8 cellular contexts compared by ENCODE assay signal in the genomic region with DNA sequence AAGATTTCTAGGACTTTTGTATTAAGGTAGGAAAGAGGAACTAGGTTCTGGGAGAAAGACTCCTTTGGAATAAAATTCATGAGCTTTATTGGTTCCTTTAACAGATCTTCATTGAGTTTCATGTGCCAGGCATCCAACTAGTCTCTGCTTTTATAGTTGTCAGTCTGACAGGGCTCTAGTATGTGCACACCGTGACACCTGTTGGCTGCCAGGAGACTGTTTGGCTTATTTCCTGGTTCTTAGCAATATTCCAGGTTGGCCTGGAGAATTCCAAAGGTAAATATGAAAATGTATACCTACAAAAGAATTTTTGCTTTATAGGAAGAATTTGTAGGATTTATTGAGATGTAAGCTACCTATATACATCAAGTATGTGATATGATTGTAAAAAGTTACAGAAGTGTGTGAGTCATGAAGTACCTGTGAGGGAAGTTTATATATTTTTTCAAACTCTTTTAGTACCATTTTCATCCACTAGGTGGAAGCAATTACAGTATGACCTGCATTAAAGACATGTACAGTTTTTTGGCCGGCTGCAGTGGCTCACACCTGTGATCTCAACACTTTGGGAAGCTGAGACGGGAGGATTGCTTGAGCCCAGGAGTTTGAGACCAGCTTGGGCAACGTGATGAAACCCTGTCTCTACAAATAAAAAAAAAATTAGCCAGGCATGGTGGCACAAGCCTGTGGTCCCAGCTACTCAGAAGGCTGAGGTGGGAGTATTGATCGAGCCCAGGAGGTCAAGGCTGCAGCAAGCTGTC. TPM values are rescaled to one million over a fixed set of nuclear protein-coding genes. Genes with fewer than 3 reads are reported as not detected.
DNase-seq lines count a peak whose midpoint lies in the region; ATAC-seq and TF ChIP-seq lines count a peak whose summit lies in the region.

No MANE protein-coding gene starts in this region.

- no peak overlapping the region for H3K4me2 ChIP-seq in hepatocyte

- no peaks in the 10 kb centered on the region for H4K20me1 ChIP-seq in hepatocyte (ENCODE audit: insufficient read depth, poor library complexity, severe bottlenecking)

- H3K27me3 Mint-ChIP-seq in stimulated activated naive B cell treated with anti-CD40 and anti-IgM and Interleukin-4, amounts not matched to agents 10 μg/mL and 1 μg/mL and 100 μg/mL, for 72 hours: no peaks in the 10 kb centered on the region

- H3K27me3 ChIP-seq in HL-60 (ENCODE audit: insufficient read depth, poor library complexity, severe bottlenecking): no peaks in the 10 kb centered on the region
- H3K27me3 ChIP-seq in hepatocyte: no peaks in the 10 kb centered on the region

- TF ChIP-seq CTCF in HL-60 (IDR thresholded peaks at IDR 0.05; ENCODE audit: insufficient read depth, low read length) (peak; percentile 8), hepatocyte (IDR thresholded peaks at IDR 0.05; ENCODE audit: poor library complexity) (peak; percentile 68)

- H3K4me1 ChIP-seq in hepatocyte (ENCODE audit: insufficient read depth): no peaks in the 10 kb centered on the region

- H3K4me3 Mint-ChIP-seq in stimulated activated naive B cell treated with anti-CD40 and anti-IgM and Interleukin-4, amounts not matched to agents 10 μg/mL and 1 μg/mL and 100 μg/mL, for 72 hours: no peak overlapping the region

- H3K27ac Mint-ChIP-seq in stimulated activated naive B cell treated with anti-CD40 and anti-IgM and Interleukin-4, amounts not matched to agents 10 μg/mL and 1 μg/mL and 100 μg/mL, for 72 hours: no peak overlapping the region

- no peaks in the 10 kb centered on the region for H3K9me3 Mint-ChIP-seq in stimulated activated naive B cell treated with anti-CD40 and anti-IgM and Interleukin-4, amounts not matched to agents 10 μg/mL and 1 μg/mL and 100 μg/mL, for 72 hours

- H3K36me3 Mint-ChIP-seq in stimulated activated naive B cell treated with anti-CD40 and anti-IgM and Interleukin-4, amounts not matched to agents 10 μg/mL and 1 μg/mL and 100 μg/mL, for 72 hours: peaks cover 7 to 11% of the 10 kb centered on the region in 2 donors

- H3K4me3 ChIP-seq in HL-60 (replicated peaks; ENCODE audit: insufficient read depth, low read length): no peak overlapping the region
- H3K4me3 ChIP-seq in hepatocyte: no peak overlapping the region

- no peaks in the 10 kb centered on the region for H3K36me3 ChIP-seq in hepatocyte (replicated peaks; ENCODE audit: insufficient read depth, low read depth)

- no peaks in the 10 kb centered on the region for H3K9me2 ChIP-seq in hepatocyte (replicated peaks; ENCODE audit: insufficient read depth)

- H3K27ac ChIP-seq in HL-60 (replicated peaks) (no peak overlapping the region), hepatocyte (no peak overlapping the region)

- no peaks in the 10 kb centered on the region for H3K9me3 ChIP-seq in hepatocyte (ENCODE audit: low read depth)

- peaks cover 7 to 11% of the 10 kb centered on the region in 2 donors for H3K4me1 Mint-ChIP-seq in stimulated activated naive B cell treated with anti-CD40 and anti-IgM and Interleukin-4, amounts not matched to agents 10 μg/mL and 1 μg/mL and 100 μg/mL, for 72 hours

- H2AFZ ChIP-seq in hepatocyte: no peak overlapping the region

- no peaks in the 10 kb centered on the region for H3K79me2 ChIP-seq in hepatocyte

- ATAC-seq in GM21515 (IDR thresholded peaks at IDR 0.05; ENCODE audit: unreplicated experiment): peak; percentile 86
- peak; percentile 81 to 83 for ATAC-seq in stimulated activated naive B cell treated with anti-CD40 and anti-IgM and Interleukin-4, amounts not matched to agents 10 μg/mL and 1 μg/mL and 100 μg/mL, for 72 hours (replicated peaks)

- WGBS in hepatocyte (ENCODE audit: low lambda C conversion rate, missing lambda C conversion rate): 44% methylated on average over 5 of the region's 5 CpGs

- DNase-seq in NOMO-1 (lab: John Stamatoyannopoulos, UW; ENCODE audit: unreplicated experiment in 2 of 2): peak; percentile 12 to 63
- DNase-seq in NOMO-1 treated with dmso at 0.1 percent for 144 hours (lab: John Stamatoyannopoulos, UW; ENCODE audit: unreplicated experiment): no peak
- peak; percentile 35 for DNase-seq in HL-60 (ENCODE audit: low read depth in 1 of 2, low spot score in 1 of 2)
- peak; percentile 77 for DNase-seq in NCI-H748 treated with DMSO at 0.1 percent for 48 hours (lab: John Stamatoyannopoulos, UW)
- peak; percentile 22 for DNase-seq in amniotic stem cell (lab: John Stamatoyannopoulos, UW)
- peak; percentile 79 for DNase-seq in hepatocyte (ENCODE audit: low spot score)
- no peak for DNase-seq in stimulated activated naive B cell treated with anti-CD40 and anti-IgM and Interleukin-4, amounts not matched to agents 10 μg/mL and 1 μg/mL and 100 μg/mL, for 72 hours

RNA-seq across cellular contexts. Expression of a gene that starts 35.2 kb away (rescaled TPM):
- total RNA-seq in hepatocyte: 16.6 and 19.9 TPM in 2 replicates
- polyA plus RNA-seq in hepatocyte: 21.3 and 21.7 TPM in 2 replicates

RNA-seq across cellular contexts. Expression of a gene that starts 35.3 kb away (rescaled TPM):
- 9.3 and 11.8 TPM in 2 replicates for total RNA-seq in hepatocyte
- 6.8 and 8.7 TPM in 2 replicates for polyA plus RNA-seq in hepatocyte

Comparison
In these comparisons a context has a peak if more than half of its experiments do, and no peak if none do; other contexts are left out.
1. DNase-seq: peak in NOMO-1 (2 of 2), HL-60 (2 of 2), NCI-H748 treated with DMSO at 0.1 percent for 48 hours (single experiment), amniotic stem cell (single experiment) and hepatocyte (single experiment); none in NOMO-1 treated with dmso at 0.1 percent for 144 hours (single experiment) and stimulated activated naive B cell treated with anti-CD40 and anti-IgM and Interleukin-4, amounts not matched to agents 10 μg/mL and 1 μg/mL and 100 μg/mL, for 72 hours (single experiment).